Comparison of ENCODE assay signal across 22 cellular contexts in genomic region chr20:52892023-52892422, GRCh38.
"Had no signal": no experiment of that assay in that cellular context is flagged by ENCODE, and none has a peak within 500 bp of the region (broad histone marks: within the 10 kb centered on the region; RNA-seq: fewer than 3 reads in every experiment).

No MANE protein-coding gene starts in this region.

- DNase-seq: naive thymus-derived CD4-positive, alpha-beta T cell; naive thymus-derived CD8-positive, alpha-beta T cell; natural killer cell; nephron progenitor cell; nucleus accumbens; occipital lobe; ovary; pancreas; posterior cingulate gyrus; psoas muscle; retina; right cardiac atrium; right lobe of liver; sigmoid colon; small intestine; spleen; stimulated activated CD4-positive, alpha-beta T cell treated with anti-CD3 and anti-CD28 coated beads, Interleukin-12 subunit alpha, Interleukin-12 subunit beta, amount 100 ng/mL, for 4 hours; stimulated activated CD4-positive, alpha-beta T cell treated with anti-CD3 and anti-CD28 coated beads, Interleukin-15, amount 100 ng/mL, for 24 hours; stimulated activated CD4-positive, alpha-beta T cell treated with anti-CD3 and anti-CD28 coated beads, Interleukin-1b, Interleukin-23, amount 100 ng/mL, for 48 hours; stimulated activated CD4-positive, alpha-beta T cell treated with anti-CD3 and anti-CD28 coated beads, Interleukin-2, amount 100 ng/mL, for 24 hours had no signal

- ATAC-seq: naive thymus-derived CD4-positive, alpha-beta T cell; naive thymus-derived CD8-positive, alpha-beta T cell; natural killer cell; natural killer cell treated with Interleukin-12 subunit alpha and Interleukin-12 subunit beta and Interleukin-15 and Interleukin-18, amount 100 ng/mL, for 72 hours; pancreas; psoas muscle; right cardiac atrium; sciatic nerve had no signal

- FAIRE-seq: pancreas, small intestine had no signal
